Comparison of ENCODE assay signal across 8 cellular contexts in the genomic region with DNA sequence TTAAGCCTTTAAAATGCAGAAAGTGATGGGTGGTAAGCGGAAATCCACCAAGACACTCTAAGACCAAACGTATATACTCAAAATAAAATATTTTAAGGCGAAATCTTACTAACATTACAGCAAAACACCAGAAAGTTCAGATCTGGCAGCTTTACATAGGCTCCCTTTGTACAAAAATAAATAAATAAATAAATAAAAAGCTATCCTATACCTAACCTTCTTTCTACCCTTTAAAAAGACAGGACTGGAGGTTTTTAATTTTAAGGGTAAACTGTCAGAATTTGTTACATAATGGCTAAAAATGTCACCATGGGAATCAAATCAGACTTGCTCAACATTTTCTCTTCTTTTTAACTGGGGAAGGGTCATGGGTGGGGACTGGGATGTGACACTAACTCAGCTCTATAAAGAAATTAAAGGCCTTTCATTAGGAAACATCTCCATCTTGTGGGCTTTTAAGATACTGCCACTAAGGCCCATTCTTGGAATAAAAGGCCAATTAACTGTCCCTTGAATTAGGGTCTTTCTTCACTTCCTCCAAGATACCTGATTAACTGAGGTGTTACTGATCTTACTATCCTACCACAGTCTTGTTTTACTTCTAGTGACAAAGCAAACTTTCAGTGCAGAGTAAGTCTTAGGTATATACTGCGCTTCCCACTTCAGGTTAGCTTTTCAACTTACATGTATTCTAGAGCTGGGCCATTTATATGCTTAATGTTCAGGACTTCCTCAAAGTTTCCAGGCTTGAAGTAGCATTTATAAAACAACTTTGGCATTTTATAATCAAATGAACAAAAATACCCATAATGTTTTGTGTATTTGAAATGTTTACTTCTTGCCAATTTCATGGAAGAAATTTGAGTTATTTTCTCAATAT. TPM values are rescaled to one million over a fixed set of nuclear protein-coding genes. Genes with fewer than 3 reads are reported as not detected.
A peak's percentile ranks its signal among the peaks of the same experiment; 100 is the strongest.
DNase-seq lines count a peak whose midpoint lies in the region; ATAC-seq and TF ChIP-seq lines count a peak whose summit lies in the region.

No MANE protein-coding gene starts in this region.

- no peaks in the 10 kb centered on the region for H3K27me3 Mint-ChIP-seq in effector memory CD8-positive, alpha-beta T cell

- H3K36me3 Mint-ChIP-seq in effector memory CD8-positive, alpha-beta T cell (ENCODE audit: insufficient read depth): peaks cover 63% of the 10 kb centered on the region

- H3K4me1 ChIP-seq in muscle layer of colon (ENCODE audit: insufficient read depth, low read length): peaks cover 56% of the 10 kb centered on the region

- no peaks in the 10 kb centered on the region for H3K9me3 Mint-ChIP-seq in effector memory CD8-positive, alpha-beta T cell

- H3K4me1 Mint-ChIP-seq in effector memory CD8-positive, alpha-beta T cell (ENCODE audit: low read depth in 2 of 2): peaks cover 51 to 80% of the 10 kb centered on the region in 2 donors

- no peak overlapping the region for H3K9ac ChIP-seq in muscle layer of colon (ENCODE audit: low read length)

- peak; percentile 77 for ATAC-seq in effector memory CD8-positive, alpha-beta T cell (replicated peaks)

- H3K4me3 Mint-ChIP-seq in effector memory CD8-positive, alpha-beta T cell: peak overlapping the region; percentile 23 to 38

- H3K27ac ChIP-seq in muscle layer of colon (ENCODE audit: low read depth, low read length): peak overlapping the region; percentile 63

- peaks cover 26% of the 10 kb centered on the region for H3K36me3 ChIP-seq in muscle layer of colon (ENCODE audit: insufficient read depth, low read length)

- no peak for DNase-seq in AG09319 (ENCODE audit: extremely low read depth, low read depth)
- DNase-seq in GM13976 (ENCODE audit: low spot score): no peak
- DNase-seq in RPMI7951 (ENCODE audit: low read depth): peak; percentile 10
- peak in 1 of 3 experiments; percentile 24 for DNase-seq in effector memory CD8-positive, alpha-beta T cell
- no peak for DNase-seq in KG1 (lab: John Stamatoyannopoulos, UW)
- no peak for DNase-seq in 8988T
- no peak for DNase-seq in activated CD4-positive, alpha-beta T cell treated with anti-CD3 and anti-CD28 coated beads, Interleukin-2, amount 50 U/mL, for 1 hour

- in situ Hi-C loops in GM13976 (cut with MboI; ENCODE audit: low sequenced_read_pairs, unreplicated experiment): no loop called here

- peak; percentile 65 for TF ChIP-seq CTCF in AG09319 (IDR thresholded peaks at IDR 0.05; ENCODE audit: low read depth, low read length)
- peak; percentile 26 for TF ChIP-seq CTCF in GM13976 (IDR thresholded peaks at IDR 0.05; ENCODE audit: borderline replicate concordance, control extremely low read depth, extremely low read depth, insufficient read depth, missing control alignments)

- no peaks in the 10 kb centered on the region for H3K27me3 ChIP-seq in muscle layer of colon (ENCODE audit: control insufficient read depth in 1 of 2, insufficient read depth in 2 of 2, low read length in 2 of 2)

- peak overlapping the region in 1 of 2 donors; percentile 29 for H3K27ac Mint-ChIP-seq in effector memory CD8-positive, alpha-beta T cell

- H3K4me3 ChIP-seq in muscle layer of colon (ENCODE audit: low read depth in 1 of 2, low read length in 2 of 2): no peak overlapping the region

- H3K9me3 ChIP-seq in muscle layer of colon (ENCODE audit: low read length): no peaks in the 10 kb centered on the region

RNA-seq across cellular contexts. Expression of gene HNRNPD, which starts 13.3 kb away (rescaled TPM):
- total RNA-seq in RPMI7951 (2014; rRNA removed; shearing (Covaris generic)): 40.6 and 47.3 TPM in 2 replicates
